ENCODE assay signal across 27 cellular contexts in genomic region chr10:99665304-99665703, GRCh38.
"Had no signal": no experiment of that assay in that cellular context is flagged by ENCODE, and none has a peak within 500 bp of the region (broad histone marks: within the 10 kb centered on the region; RNA-seq: fewer than 3 reads in every experiment).

No MANE protein-coding gene starts in this region.

- ATAC-seq: heart right ventricle; left colon; left lung; lower lobe of right lung; naive thymus-derived CD8-positive, alpha-beta T cell; psoas muscle; sciatic nerve; stimulated activated effector memory CD8-positive, alpha-beta T cell treated with anti-CD3 and anti-CD28 coated beads, Interleukin-12 subunit alpha, Interleukin-12 subunit beta, amount 100 ng/mL, for 72 hours; upper lobe of right lung had no signal

- H3K27ac ChIP-seq: heart right ventricle, left lung, lower lobe of right lung, parathyroid adenoma, psoas muscle, right atrium auricular region, skin epidermis, spleen, suprapubic skin, thoracic aorta, tibial artery, upper lobe of right lung had no signal

- H3K27me3 ChIP-seq: heart right ventricle, left lung, right atrium auricular region, spleen, suprapubic skin, tibial artery, upper lobe of right lung had no signal

- H3K4me1 ChIP-seq: lower lobe of right lung, parathyroid adenoma, psoas muscle, upper lobe of right lung had no signal

- H3K4me3 ChIP-seq: heart right ventricle, left lung, lower lobe of right lung, psoas muscle, right atrium auricular region, skin epidermis, spleen, suprapubic skin, thoracic aorta, tibial artery, upper lobe of right lung had no signal

- H2AFZ ChIP-seq: parathyroid adenoma had no signal

- H3K36me3 ChIP-seq: right atrium auricular region had no signal

- H3K79me2 ChIP-seq: parathyroid adenoma had no signal

- H3K9ac ChIP-seq: parathyroid adenoma had no signal

- FAIRE-seq: islet of Langerhans, kidney, urothelium cell line had no signal

- DNase-seq: heart right ventricle; hippocampal formation; immature natural killer cell; kidney; left colon; left lung; lower lobe of right lung; mammary epithelial cell; mesenchymal stem cell; naive thymus-derived CD8-positive, alpha-beta T cell; nucleus accumbens; psoas muscle; spleen; stimulated activated CD4-positive, alpha-beta T cell treated with anti-CD3 and anti-CD28 coated beads, Interleukin-4, amount 100 ng/mL, for 24 hours; stimulated activated naive CD4-positive, alpha-beta T cell; tibial artery; trophoblast cell; upper lobe of right lung had no signal

- H3K9me3 ChIP-seq: heart right ventricle, left lung, lower lobe of right lung, psoas muscle, right atrium auricular region, spleen, suprapubic skin, thoracic aorta, tibial artery, upper lobe of right lung had no signal
